In genomic region chr5:102865510-102866314, GRCh38 we compare ENCODE assay signal across 8 cellular contexts.
DNase-seq lines count a peak whose midpoint lies in the region; ATAC-seq and TF ChIP-seq lines count a peak whose summit lies in the region.

No MANE protein-coding gene starts in this region.

- peak overlapping the region; percentile 67 for H3K4me3 ChIP-seq in fibroblast of pulmonary artery (replicated peaks; ENCODE audit: low read depth, low read length)

- intact Hi-C loops in activated T-helper 1 cell treated with anti-CD3 and anti-CD28 coated beads, Interleukin-12 subunit alpha, Interleukin-12 subunit beta, Interleukin-2, Interleukin-4 antibody, amounts not matched to agents 30 ng/mL and 10 ng/mL and 1 ng/mL, durations not matched to agents 14 hours and 24 hours and 36 hours (cut with micrococcal nuclease), result loop anchor here (5.0 kb wide), 2 partner anchors 83 to 272 kb away; no protein-coding TSS in a partner anchor

- H3K4me1 Mint-ChIP-seq in activated T-helper 1 cell treated with anti-CD3 and anti-CD28 coated beads, Interleukin-12 subunit alpha, Interleukin-12 subunit beta, Interleukin-2, Interleukin-4 antibody, amounts not matched to agents 30 ng/mL and 10 ng/mL and 1 ng/mL, durations not matched to agents 14 hours and 24 hours and 36 hours (ENCODE audit: low read depth), result peaks cover 11% of the 10 kb centered on the region
- H3K4me1 Mint-ChIP-seq in naive B cell, result peaks cover 9 to 15% (median 13%) of the 10 kb centered on the region in 3 donors
- peaks cover 15% of the 10 kb centered on the region for H3K4me1 Mint-ChIP-seq in stimulated activated naive CD8-positive, alpha-beta T cell treated with anti-CD3 and anti-CD28 coated beads, Interleukin-15, amount 100 ng/mL, for 72 hours

- H3K27ac Mint-ChIP-seq in activated T-helper 1 cell treated with anti-CD3 and anti-CD28 coated beads, Interleukin-12 subunit alpha, Interleukin-12 subunit beta, Interleukin-2, Interleukin-4 antibody, amounts not matched to agents 30 ng/mL and 10 ng/mL and 1 ng/mL, durations not matched to agents 14 hours and 24 hours and 36 hours, result no peak overlapping the region
- peak overlapping the region in 3 of 6 donors; percentile 9 to 30 (median 20) for H3K27ac Mint-ChIP-seq in naive B cell
- H3K27ac Mint-ChIP-seq in stimulated activated naive CD8-positive, alpha-beta T cell treated with anti-CD3 and anti-CD28 coated beads, Interleukin-15, amount 100 ng/mL, for 72 hours, result no peak overlapping the region

- peak overlapping the region; percentile 69 for H3K4me3 Mint-ChIP-seq in activated T-helper 1 cell treated with anti-CD3 and anti-CD28 coated beads, Interleukin-12 subunit alpha, Interleukin-12 subunit beta, Interleukin-2, Interleukin-4 antibody, amounts not matched to agents 30 ng/mL and 10 ng/mL and 1 ng/mL, durations not matched to agents 14 hours and 24 hours and 36 hours
- peak overlapping the region; percentile 33 to 88 (median 69) for H3K4me3 Mint-ChIP-seq in naive B cell
- peak overlapping the region; percentile 50 to 74 for H3K4me3 Mint-ChIP-seq in stimulated activated naive CD8-positive, alpha-beta T cell treated with anti-CD3 and anti-CD28 coated beads, Interleukin-15, amount 100 ng/mL, for 72 hours

- H3K36me3 Mint-ChIP-seq in activated T-helper 1 cell treated with anti-CD3 and anti-CD28 coated beads, Interleukin-12 subunit alpha, Interleukin-12 subunit beta, Interleukin-2, Interleukin-4 antibody, amounts not matched to agents 30 ng/mL and 10 ng/mL and 1 ng/mL, durations not matched to agents 14 hours and 24 hours and 36 hours (ENCODE audit: low read depth), result peaks cover 24% of the 10 kb centered on the region
- peaks cover 5 to 9% of the 10 kb centered on the region in 2 donors for H3K36me3 Mint-ChIP-seq in naive B cell

- TF ChIP-seq CTCF in fibroblast of pulmonary artery (IDR thresholded peaks at IDR 0.05; ENCODE audit: low read length, missing control alignments), result no peak

- H3K9me3 Mint-ChIP-seq in activated T-helper 1 cell treated with anti-CD3 and anti-CD28 coated beads, Interleukin-12 subunit alpha, Interleukin-12 subunit beta, Interleukin-2, Interleukin-4 antibody, amounts not matched to agents 30 ng/mL and 10 ng/mL and 1 ng/mL, durations not matched to agents 14 hours and 24 hours and 36 hours, result no peaks in the 10 kb centered on the region
- H3K9me3 Mint-ChIP-seq in naive B cell, result no peaks in the 10 kb centered on the region
- no peaks in the 10 kb centered on the region for H3K9me3 Mint-ChIP-seq in stimulated activated naive CD8-positive, alpha-beta T cell treated with anti-CD3 and anti-CD28 coated beads, Interleukin-15, amount 100 ng/mL, for 72 hours

- ATAC-seq in GM18517 (IDR thresholded peaks at IDR 0.05; ENCODE audit: unreplicated experiment) (peak; percentile 70), HG02973 (IDR thresholded peaks at IDR 0.05; ENCODE audit: unreplicated experiment) (peak; percentile 84), naive B cell (ENCODE audit: low read depth in 2 of 2) (peak; percentile 72 to 77)
- ATAC-seq in stimulated activated naive CD8-positive, alpha-beta T cell treated with anti-CD3 and anti-CD28 coated beads, Interleukin-15, amount 100 ng/mL, for 72 hours, result peak; percentile 97

- peaks cover 16% of the 10 kb centered on the region for H3K27me3 Mint-ChIP-seq in activated T-helper 1 cell treated with anti-CD3 and anti-CD28 coated beads, Interleukin-12 subunit alpha, Interleukin-12 subunit beta, Interleukin-2, Interleukin-4 antibody, amounts not matched to agents 30 ng/mL and 10 ng/mL and 1 ng/mL, durations not matched to agents 14 hours and 24 hours and 36 hours (ENCODE audit: insufficient read depth)
- peaks cover 16 to 29% (median 23%) of the 10 kb centered on the region in 3 donors for H3K27me3 Mint-ChIP-seq in naive B cell
- peaks cover 17% of the 10 kb centered on the region for H3K27me3 Mint-ChIP-seq in stimulated activated naive CD8-positive, alpha-beta T cell treated with anti-CD3 and anti-CD28 coated beads, Interleukin-15, amount 100 ng/mL, for 72 hours

- peak; percentile 83 for DNase-seq in A172 (ENCODE audit: low spot score)
- peak; percentile 95 for DNase-seq in NCI-H69 (lab: John Stamatoyannopoulos, UW)
- no peak for DNase-seq in activated T-helper 1 cell treated with anti-CD3 and anti-CD28 coated beads, Interleukin-12 subunit alpha, Interleukin-12 subunit beta, Interleukin-2, Interleukin-4 antibody, amounts not matched to agents 30 ng/mL and 10 ng/mL and 1 ng/mL, durations not matched to agents 14 hours and 24 hours and 36 hours (ENCODE audit: low spot score)
- peak; percentile 91 for DNase-seq in fibroblast of pulmonary artery (ENCODE audit: low read depth)
- peak; percentile 35 for DNase-seq in naive B cell
- peak; percentile 33 to 49 for DNase-seq in stimulated activated naive CD8-positive, alpha-beta T cell treated with anti-CD3 and anti-CD28 coated beads, Interleukin-15, amount 100 ng/mL, for 72 hours
